In genomic region chr20:39800548-39800947, GRCh38 we compare ENCODE assay signal across 8 cellular contexts.
DNase-seq lines count a peak whose midpoint lies in the region; ATAC-seq and TF ChIP-seq lines count a peak whose summit lies in the region.

No MANE protein-coding gene starts in this region.

- peak in 3 of 4 donors; percentile 9 to 59 (median 49) for TF ChIP-seq EP300 in sigmoid colon (IDR thresholded peaks at IDR 0.05)

- H3K4me1 ChIP-seq in sigmoid colon = peaks cover 0 to 29% (median 23%) of the 10 kb centered on the region in 4 donors

- H3K27ac ChIP-seq in sigmoid colon = peak overlapping the region; percentile 0 to 66 (median 58)

- intact Hi-C loops in sigmoid colon (cut with DNase I) = no loop called here

- no peak for TF ChIP-seq POLR2A in sigmoid colon (IDR thresholded peaks at IDR 0.05)

- 33 to 59% methylated on average over 1 of the region's 1 CpG for WGBS in sigmoid colon, 2 donors

- peak; percentile 84 for DNase-seq in choroid plexus epithelial cell (ENCODE audit: low read depth)
- peak; percentile 69 for DNase-seq in sigmoid colon
- DNase-seq in activated T-cell treated with anti-CD3 and anti-CD28 coated beads for 4 hours = no peak
- DNase-seq in NCI-H345 (lab: John Stamatoyannopoulos, UW) = no peak
- no peak for DNase-seq in NCI-H1105 treated with DMSO at 0.1 percent for 48 hours (lab: John Stamatoyannopoulos, UW)

- TF ChIP-seq CTCF in choroid plexus epithelial cell (conservative IDR thresholded peaks at IDR 0.05; ENCODE audit: low read depth, low read length) (no peak), sigmoid colon (IDR thresholded peaks at IDR 0.05) (no peak)

- peaks cover 0 to 3% (median 0%) of the 10 kb centered on the region in 4 donors for H3K9me3 ChIP-seq in sigmoid colon

- ATAC-seq in GM19035 (IDR thresholded peaks at IDR 0.05; ENCODE audit: unreplicated experiment) (peak; percentile 38), HG03103 (IDR thresholded peaks at IDR 0.05; ENCODE audit: low read depth, unreplicated experiment) (peak; percentile 56), GM21723 (IDR thresholded peaks at IDR 0.05; ENCODE audit: unreplicated experiment) (no peak)

- H3K27me3 ChIP-seq in sigmoid colon = no peaks in the 10 kb centered on the region

- no peaks in the 10 kb centered on the region for H3K36me3 ChIP-seq in sigmoid colon

- no peak overlapping the region for H3K4me3 ChIP-seq in choroid plexus epithelial cell (ENCODE audit: low read depth, low read length)
- H3K4me3 ChIP-seq in sigmoid colon = no peak overlapping the region

Comparison
In these comparisons a context has a peak if more than half of its experiments do, and no peak if none do; other contexts are left out.
1. DNase-seq: peak in choroid plexus epithelial cell (single experiment) and sigmoid colon (single experiment); none in activated T-cell treated with anti-CD3 and anti-CD28 coated beads for 4 hours (single experiment), NCI-H345 (single experiment) and NCI-H1105 treated with DMSO at 0.1 percent for 48 hours (single experiment).